Comparison of ENCODE assay signal across 1 cellular context in genomic region chr12:5480953-5481300, GRCh38.
TF ChIP-seq lines count a peak whose summit lies in the region.

No MANE protein-coding gene starts in this region.

TF ChIP-seq in GM23338, 12 proteins besides CTCF, POLR2A, EP300 and RAD21:
- no peak for TF ChIP-seq NANOG (IDR thresholded peaks at IDR 0.05; ENCODE audit: borderline replicate concordance)
- TF ChIP-seq POLR2AphosphoS5 (IDR thresholded peaks at IDR 0.05; ENCODE audit: low read depth) = no peak
- TF ChIP-seq ZNF462 (CRISPR knock-in tag; IDR thresholded peaks at IDR 0.05) = no peak
- TF ChIP-seq JUNB (IDR thresholded peaks at IDR 0.05; ENCODE audit: unreplicated experiment) = no peak
- TF ChIP-seq ZNF114 (CRISPR knock-in tag; IDR thresholded peaks at IDR 0.05) = no peak
- TF ChIP-seq EZH2 (IDR thresholded peaks at IDR 0.05; ENCODE audit: low read depth, unreplicated experiment) = no peak
TF ChIP-seq in GM23338: peak in this region for 0.
